Comparison of ENCODE assay signal across 1 cellular context in genomic region chr14:100623961-100624360, GRCh38.
TF ChIP-seq lines count a peak whose summit lies in the region.

No MANE protein-coding gene starts in this region.

TF ChIP-seq in HepG2, 621 proteins besides CTCF, POLR2A, EP300 and RAD21:
- TF ChIP-seq ARID5B (CRISPR knock-in tag; IDR thresholded peaks at IDR 0.05) (no peak), ZBTB34 (CRISPR knock-in tag; IDR thresholded peaks at IDR 0.05) (no peak), HNF1B (CRISPR knock-in tag; IDR thresholded peaks at IDR 0.05) (no peak), PRDM15 (CRISPR knock-in tag; IDR thresholded peaks at IDR 0.05) (no peak), NFYC (CRISPR knock-in tag; IDR thresholded peaks at IDR 0.05) (no peak), ZNF468 (CRISPR knock-in tag; IDR thresholded peaks at IDR 0.05) (no peak), HNF4G (IDR thresholded peaks at IDR 0.05; ENCODE audit: borderline replicate concordance, low read depth, low read length) (no peak), HNF4G (CRISPR knock-in tag; IDR thresholded peaks at IDR 0.05; ENCODE audit: borderline replicate concordance, low read depth) (no peak), ZNF10 (CRISPR knock-in tag; IDR thresholded peaks at IDR 0.05; ENCODE audit: borderline replicate concordance, low read depth) (no peak), ZNF776 (CRISPR knock-in tag; IDR thresholded peaks at IDR 0.05) (no peak), FOXO4 (CRISPR knock-in tag; conservative IDR thresholded peaks at IDR 0.05) (no peak), ZNF510 (CRISPR knock-in tag; IDR thresholded peaks at IDR 0.05; ENCODE audit: low read depth) (no peak), ADNP (CRISPR knock-in tag; IDR thresholded peaks at IDR 0.05) (no peak), SP140L (CRISPR knock-in tag; IDR thresholded peaks at IDR 0.05; ENCODE audit: borderline replicate concordance) (no peak), ZNF556 (CRISPR knock-in tag; IDR thresholded peaks at IDR 0.05; ENCODE audit: borderline replicate concordance) (no peak), ZNF639 (CRISPR knock-in tag; conservative IDR thresholded peaks at IDR 0.05) (no peak), MLXIP (CRISPR knock-in tag; IDR thresholded peaks at IDR 0.05; ENCODE audit: borderline replicate concordance) (no peak), CBX5 (CRISPR knock-in tag; IDR thresholded peaks at IDR 0.05; ENCODE audit: borderline replicate concordance) (no peak), ATF6 (CRISPR knock-in tag; conservative IDR thresholded peaks at IDR 0.05) (no peak), DPF2 (CRISPR knock-in tag; IDR thresholded peaks at IDR 0.05; ENCODE audit: borderline replicate concordance, low read depth) (no peak)
